23 cellular contexts compared by ENCODE assay signal in genomic region chr9:127693697-127694096, GRCh38. TPM values are rescaled to one million over a fixed set of nuclear protein-coding genes. Genes with fewer than 3 reads are reported as not detected.
DNase-seq lines count a peak whose midpoint lies in the region; ATAC-seq, FAIRE-seq and TF ChIP-seq lines count a peak whose summit lies in the region.
"Had no signal": no experiment of that assay in that cellular context is flagged by ENCODE, and none has a peak within 500 bp of the region (broad histone marks: within the 10 kb centered on the region; RNA-seq: fewer than 3 reads in every experiment).

No MANE protein-coding gene starts in this region.

- ATAC-seq in HG02678 (IDR thresholded peaks at IDR 0.05; ENCODE audit: unreplicated experiment) = no peak
- ATAC-seq: A549 had no signal

- H3K4me3 Mint-ChIP-seq in HFFc6 = no peak overlapping the region
- H3K4me3 Mint-ChIP-seq in glutamatergic neuron (ENCODE audit: unreplicated experiment) = no peak overlapping the region
- H3K4me3 Mint-ChIP-seq: CD4-positive, alpha-beta memory T cell had no signal

- H3K36me3 Mint-ChIP-seq in HFFc6 (ENCODE audit: low read depth) (peaks cover 26% of the 10 kb centered on the region), glutamatergic neuron (ENCODE audit: unreplicated experiment) (peaks cover 12% of the 10 kb centered on the region)

- no peak for TF ChIP-seq CTCF in HFFc6 (IDR thresholded peaks at IDR 0.05)
- TF ChIP-seq CTCF in glutamatergic neuron (IDR thresholded peaks at IDR 0.05; ENCODE audit: partially characterized antibody, unreplicated experiment) = no peak
- TF ChIP-seq CTCF in D721Med (IDR thresholded peaks at IDR 0.05; ENCODE audit: insufficient read depth, missing control alignments) = no peak

- H3K4me1 Mint-ChIP-seq in HFFc6 (ENCODE audit: low read depth) (peaks cover 22% of the 10 kb centered on the region), glutamatergic neuron (ENCODE audit: low read depth, unreplicated experiment) (peaks cover 7% of the 10 kb centered on the region)
- H3K4me1 Mint-ChIP-seq: CD4-positive, alpha-beta memory T cell had no signal

- DNase-seq in HFFc6 = no peak
- DNase-seq in glutamatergic neuron = no peak
- DNase-seq in putamen (ENCODE audit: low spot score) = no peak
- DNase-seq in D721Med (ENCODE audit: insufficient read length, low spot score) = no peak
- DNase-seq: 8988T; ACHN; C1 segment of cervical spinal cord; Calu3; CD4-positive, alpha-beta memory T cell; COR-L47; DMS153; DND-41; GM23248; HCEC 1CT had no signal

- H3K9me3 Mint-ChIP-seq in HFFc6 (no peaks in the 10 kb centered on the region), glutamatergic neuron (ENCODE audit: unreplicated experiment) (peaks cover 20% of the 10 kb centered on the region)
- H3K9me3 Mint-ChIP-seq: CD4-positive, alpha-beta memory T cell had no signal

- 0 out of 2 replicates have a peak overlapping the region, but pooled peaks have one; percentile 14 for H3K27ac Mint-ChIP-seq in HFFc6
- H3K27ac Mint-ChIP-seq in glutamatergic neuron (ENCODE audit: unreplicated experiment) = peak overlapping the region; percentile 75

- H3K27ac ChIP-seq in angular gyrus (ENCODE audit: low read depth, low read length) = peak overlapping the region; percentile 79
- H3K27ac ChIP-seq in cingulate gyrus (ENCODE audit: low read depth, low read length) = peak overlapping the region; percentile 26
- H3K27ac ChIP-seq: A549, GM23248 had no signal

- H3K27me3 Mint-ChIP-seq in HFFc6 (ENCODE audit: insufficient read depth) = no peaks in the 10 kb centered on the region; the same call in 1 of the 2 replicates
- peaks cover 16% of the 10 kb centered on the region for H3K27me3 Mint-ChIP-seq in glutamatergic neuron (ENCODE audit: unreplicated experiment)
- H3K27me3 Mint-ChIP-seq: CD4-positive, alpha-beta memory T cell had no signal

- no peak for FAIRE-seq in D721Med (lab: Jason Lieb, UNC)
- FAIRE-seq: A549, G401.6, GM12892, GM19239, H1 had no signal

RNA-seq across cellular contexts. Expression of gene CFAP157, which starts 13.1 kb away (rescaled TPM):
- under 1 TPM in 2 of 6 experiments, not detected in 4; 0.07 to 0.08 TPM for total RNA-seq in HFFc6 (2021; fragmentation: NEBNext Ultra II Directional; extraction: Animal tissue kit (Norgen Biotek cat#: 25700))
- total RNA-seq in glutamatergic neuron (ENCODE audit: unreplicated experiment) = 0.61 TPM
- total RNA-seq: GM23248, H1, H7 had no signal

RNA-seq across cellular contexts. Expression of gene PTRH1, which starts 21.8 kb away (rescaled TPM):
- 10 to 100 TPM; 21.0 to 22.1 (median 21.5) TPM for total RNA-seq in HFFc6 (2021; fragmentation: NEBNext Ultra II Directional; extraction: Animal tissue kit (Norgen Biotek cat#: 25700))
- total RNA-seq in glutamatergic neuron (ENCODE audit: unreplicated experiment) = 10.1 TPM

RNA-seq across cellular contexts. Expression of gene TTC16, which starts 22.2 kb away (rescaled TPM):
- not detected for total RNA-seq in HFFc6 (2021; fragmentation: NEBNext Ultra II Directional; extraction: Animal tissue kit (Norgen Biotek cat#: 25700))
- not detected for total RNA-seq in glutamatergic neuron (ENCODE audit: unreplicated experiment)
- total RNA-seq: Calu3, GM23248, H1, H7 had no signal

RNA-seq across cellular contexts. Expression of gene TOR2A, which starts 41.4 kb away (rescaled TPM):
- 1 to 10 TPM; 6.6 to 8.3 (median 8.1) TPM for total RNA-seq in HFFc6 (2021; fragmentation: NEBNext Ultra II Directional; extraction: Animal tissue kit (Norgen Biotek cat#: 25700))
- total RNA-seq in glutamatergic neuron (ENCODE audit: unreplicated experiment) = 27.5 TPM
